Comparison of ENCODE assay signal across 8 cellular contexts in the genomic region with DNA sequence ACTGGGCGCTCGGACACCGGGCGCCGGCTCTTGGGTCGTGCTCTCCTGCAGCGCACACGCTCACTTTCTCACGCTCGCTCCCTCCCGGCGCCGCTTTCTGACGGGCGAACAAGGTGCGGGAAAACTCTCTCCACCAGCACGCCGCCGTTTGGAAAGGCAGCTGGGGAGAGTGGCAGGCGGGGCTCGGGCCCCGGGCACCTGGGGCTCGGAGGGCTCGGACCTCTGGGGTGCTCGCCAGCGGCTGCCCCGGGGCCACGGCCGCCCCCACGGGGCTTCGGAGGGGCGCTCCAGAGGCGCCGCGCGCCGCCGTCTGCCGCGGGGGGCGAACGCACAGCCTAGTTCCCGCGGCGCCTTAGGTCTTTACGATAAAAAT. TPM values are rescaled to one million over a fixed set of nuclear protein-coding genes. Genes with fewer than 3 reads are reported as not detected.
DNase-seq lines count a peak whose midpoint lies in the region; ATAC-seq and TF ChIP-seq lines count a peak whose summit lies in the region.

No MANE protein-coding gene starts in this region.

- H3K36me3 Mint-ChIP-seq in nephron (ENCODE audit: low read depth), result peaks cover 16% of the 10 kb centered on the region

- peak overlapping the region; percentile 77 to 87 (median 79) for H3K4me3 Mint-ChIP-seq in nephron

- H3K4me3 ChIP-seq in DND-41 (ENCODE audit: low read depth in 1 of 2, low read length in 2 of 2) (peak overlapping the region; percentile 72 to 86), LNCaP clone FGC (ENCODE audit: low read depth, low read length) (peak overlapping the region; percentile 73), ectodermal cell (ENCODE audit: insufficient read depth, low read depth, low read length) (peak overlapping the region; percentile 99)

- H3K4me2 ChIP-seq in DND-41 (ENCODE audit: insufficient read depth, low read length), result peak overlapping the region; percentile 71

- H3K9me3 ChIP-seq in DND-41 (ENCODE audit: insufficient read depth, low read length, severe bottlenecking) (no peaks in the 10 kb centered on the region), ectodermal cell (ENCODE audit: control insufficient read depth, low read length) (no peaks in the 10 kb centered on the region)

- peaks cover 36% of the 10 kb centered on the region for H3K4me1 ChIP-seq in DND-41 (ENCODE audit: insufficient read depth, low read length)
- peaks cover 10% of the 10 kb centered on the region for H3K4me1 ChIP-seq in ectodermal cell (ENCODE audit: control insufficient read depth, insufficient read depth, low read length)

- H3K27me3 Mint-ChIP-seq in nephron (ENCODE audit: low read depth), result no peaks in the 10 kb centered on the region

- H4K20me1 ChIP-seq in DND-41 (ENCODE audit: insufficient read depth, low read length), result peaks cover 17% of the 10 kb centered on the region

- WGBS in ectodermal cell, 2 experiments, result 0 to 1% methylated on average over 46 of the region's 46 CpGs

- H3K9ac ChIP-seq in DND-41 (ENCODE audit: low read depth, low read length), result peak overlapping the region; percentile 100

- H3K36me3 ChIP-seq in DND-41 (ENCODE audit: insufficient read depth, low read length) (peaks cover 30% of the 10 kb centered on the region), ectodermal cell (ENCODE audit: control insufficient read depth, insufficient read depth, low read length) (no peaks in the 10 kb centered on the region)

- H3K27me3 ChIP-seq in DND-41 (ENCODE audit: insufficient read depth, low read length, poor library complexity), result no peaks in the 10 kb centered on the region
- no peaks in the 10 kb centered on the region for H3K27me3 ChIP-seq in ectodermal cell (ENCODE audit: control insufficient read depth, insufficient read depth, low read length, poor library complexity, severe bottlenecking)

- peaks cover 79% of the 10 kb centered on the region for H3K79me2 ChIP-seq in DND-41 (ENCODE audit: insufficient read depth, low read length)

- H3K9me3 Mint-ChIP-seq in nephron, result no peaks in the 10 kb centered on the region

- H2AFZ ChIP-seq in DND-41 (ENCODE audit: low read depth, low read length), result peak overlapping the region; percentile 92

- H3K4me1 Mint-ChIP-seq in nephron, result peaks cover 51% of the 10 kb centered on the region

- peak overlapping the region; percentile 100 for H3K27ac ChIP-seq in DND-41 (ENCODE audit: low read length)
- peak overlapping the region; percentile 100 for H3K27ac ChIP-seq in ectodermal cell (ENCODE audit: insufficient read depth, low read depth, low read length, poor library complexity, severe bottlenecking)

- DNase-seq in DND-41, result no peak
- no peak for DNase-seq in LNCaP clone FGC (ENCODE audit: low read depth)
- DNase-seq in left lobe of liver (ENCODE audit: low spot score), result no peak
- DNase-seq in AG08396 (ENCODE audit: low spot score), result no peak
- no peak for DNase-seq in UCSD-AML1 (lab: John Stamatoyannopoulos, UW; ENCODE audit: unreplicated experiment)

- peak overlapping the region; percentile 100 for H3K27ac Mint-ChIP-seq in nephron

- ATAC-seq in DND-41 (ENCODE audit: insufficient read depth, low read depth) (peak; percentile 22), GM21576 (IDR thresholded peaks at IDR 0.05; ENCODE audit: unreplicated experiment) (peak; percentile 18), left lobe of liver (no peak)

- peak; percentile 15 for TF ChIP-seq CTCF in DND-41 (IDR thresholded peaks at IDR 0.05; ENCODE audit: borderline replicate concordance, extremely low read depth, low read length, poor library complexity, severe bottlenecking)
- no peak for TF ChIP-seq CTCF in LNCaP clone FGC (IDR thresholded peaks at IDR 0.05; ENCODE audit: control insufficient read depth, extremely low read depth, insufficient read depth)
- no peak for TF ChIP-seq CTCF in nephron (IDR thresholded peaks at IDR 0.05; ENCODE audit: unreplicated experiment in 3 of 3)

RNA-seq across cellular contexts. Expression of a gene that starts 0.4 kb away (rescaled TPM):
- 32.8 TPM for polyA plus RNA-seq in ectodermal cell (2013, experiment 1 of 4)
- 32.1 TPM for polyA plus RNA-seq in ectodermal cell (2013, experiment 2 of 4)
- polyA plus RNA-seq in ectodermal cell (2013, experiment 3 of 4), result 27.1 TPM
- polyA plus RNA-seq in ectodermal cell (2013, experiment 4 of 4), result 36.7 TPM
- 9.6 TPM for total RNA-seq in left lobe of liver
